ENCODE assay signal across 1 cellular context in the genomic region with DNA sequence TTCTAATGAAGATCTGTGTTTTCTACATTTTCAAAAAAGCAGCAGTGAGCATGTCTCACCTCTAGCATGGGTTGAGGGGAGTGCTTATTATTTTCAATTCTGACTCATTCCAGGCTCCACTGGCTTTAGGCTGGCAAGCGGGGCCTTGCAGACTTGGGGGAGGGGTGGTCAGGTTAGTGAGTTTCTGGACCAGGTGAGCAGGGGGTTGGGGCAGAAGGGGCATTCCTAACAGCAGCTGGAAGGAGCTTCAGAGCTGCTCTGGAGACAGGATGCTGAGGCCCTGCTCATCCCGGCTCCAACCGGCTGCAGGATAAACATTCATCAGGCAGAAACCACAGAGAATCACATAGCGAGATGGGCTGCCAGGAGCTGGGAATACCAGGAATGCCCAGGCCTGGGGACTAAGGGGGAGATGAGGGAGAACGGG.
TF ChIP-seq lines count a peak whose summit lies in the region.

No MANE protein-coding gene starts in this region.

TF ChIP-seq in H1, 55 proteins besides CTCF, POLR2A, EP300 and RAD21:
- no peak for TF ChIP-seq CTBP2 (IDR thresholded peaks at IDR 0.05; ENCODE audit: borderline replicate concordance, insufficient read depth, insufficient read length, low read length)
- 0 out of 2 replicates have a peak, but pooled peaks have one; percentile 12 for TF ChIP-seq TEAD4 (IDR thresholded peaks at IDR 0.05; ENCODE audit: low read depth, low read length)
- no peak for TF ChIP-seq BRCA1 (IDR thresholded peaks at IDR 0.05; ENCODE audit: low read depth, low read length)
- TF ChIP-seq TAF1 (IDR thresholded peaks at IDR 0.05; ENCODE audit: low read depth, low read length) = no peak
- 0 out of 2 replicates have a peak, but pooled peaks have one; percentile 35 for TF ChIP-seq TCF12 (IDR thresholded peaks at IDR 0.05; ENCODE audit: low read depth, low read length)
- TF ChIP-seq TAF7 (optimal IDR thresholded peaks at IDR 0.05; ENCODE audit: borderline replicate concordance, low read depth, low read length) = no peak
- no peak for TF ChIP-seq JUN (IDR thresholded peaks at IDR 0.05; ENCODE audit: low read depth, low read length)
- TF ChIP-seq USF2 (IDR thresholded peaks at IDR 0.05; ENCODE audit: low read length) = no peak
- TF ChIP-seq FOSL1 (IDR thresholded peaks at IDR 0.05; ENCODE audit: insufficient read depth, low read depth, low read length) = no peak
- no peak for TF ChIP-seq YY1 (IDR thresholded peaks at IDR 0.05; ENCODE audit: low read depth, low read length)
- no peak for TF ChIP-seq MAFK (IDR thresholded peaks at IDR 0.05; ENCODE audit: low read depth, low read length)
- TF ChIP-seq BACH1 (IDR thresholded peaks at IDR 0.05; ENCODE audit: low read length) = no peak
- TF ChIP-seq KDM1A (IDR thresholded peaks at IDR 0.05; ENCODE audit: borderline replicate concordance, low read length) = no peak
- no peak for TF ChIP-seq EZH2 (IDR thresholded peaks at IDR 0.05; ENCODE audit: low read depth, low read length, severe bottlenecking)
- no peak for TF ChIP-seq TBP (IDR thresholded peaks at IDR 0.05; ENCODE audit: low read depth, low read length)
- TF ChIP-seq HDAC2 (IDR thresholded peaks at IDR 0.05; ENCODE audit: borderline replicate concordance in 1 of 2, low read depth in 2 of 2, low read length in 2 of 2) = no peak
- TF ChIP-seq CHD2 (IDR thresholded peaks at IDR 0.05; ENCODE audit: low read length) = no peak
- no peak for TF ChIP-seq CBX5 (IDR thresholded peaks at IDR 0.05; ENCODE audit: low read depth, low read length)
- no peak for TF ChIP-seq POU5F1 (IDR thresholded peaks at IDR 0.05; ENCODE audit: low read depth, low read length)
- no peak for TF ChIP-seq NRF1 (IDR thresholded peaks at IDR 0.05; ENCODE audit: low read depth, low read length)
- TF ChIP-seq ZNF274 (IDR thresholded peaks at IDR 0.05; ENCODE audit: borderline replicate concordance, extremely low read depth, low read length) = no peak
- TF ChIP-seq SAP30 (IDR thresholded peaks at IDR 0.05; ENCODE audit: insufficient read depth, insufficient replicate concordance, low read length) = no peak
- TF ChIP-seq SP1 (IDR thresholded peaks at IDR 0.05; ENCODE audit: low read depth, low read length) = 0 out of 2 replicates have a peak, but pooled peaks have one; percentile 8
- no peak for TF ChIP-seq KDM5A (IDR thresholded peaks at IDR 0.05; ENCODE audit: low read length)
- TF ChIP-seq RBBP5 (IDR thresholded peaks at IDR 0.05; ENCODE audit: borderline replicate concordance, low read depth, low read length) = no peak
- TF ChIP-seq JUND (IDR thresholded peaks at IDR 0.05; ENCODE audit: low read length) = no peak
- TF ChIP-seq, protein P1, sequence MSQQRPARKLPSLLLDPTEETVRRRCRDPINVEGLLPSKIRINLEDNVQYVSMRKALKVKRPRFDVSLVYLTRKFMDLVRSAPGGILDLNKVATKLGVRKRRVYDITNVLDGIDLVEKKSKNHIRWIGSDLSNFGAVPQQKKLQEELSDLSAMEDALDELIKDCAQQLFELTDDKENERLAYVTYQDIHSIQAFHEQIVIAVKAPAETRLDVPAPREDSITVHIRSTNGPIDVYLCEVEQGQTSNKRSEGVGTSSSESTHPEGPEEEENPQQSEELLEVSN (IDR thresholded peaks at IDR 0.05) = no peak
